Comparison of ENCODE assay signal across 21 cellular contexts in the genomic region with DNA sequence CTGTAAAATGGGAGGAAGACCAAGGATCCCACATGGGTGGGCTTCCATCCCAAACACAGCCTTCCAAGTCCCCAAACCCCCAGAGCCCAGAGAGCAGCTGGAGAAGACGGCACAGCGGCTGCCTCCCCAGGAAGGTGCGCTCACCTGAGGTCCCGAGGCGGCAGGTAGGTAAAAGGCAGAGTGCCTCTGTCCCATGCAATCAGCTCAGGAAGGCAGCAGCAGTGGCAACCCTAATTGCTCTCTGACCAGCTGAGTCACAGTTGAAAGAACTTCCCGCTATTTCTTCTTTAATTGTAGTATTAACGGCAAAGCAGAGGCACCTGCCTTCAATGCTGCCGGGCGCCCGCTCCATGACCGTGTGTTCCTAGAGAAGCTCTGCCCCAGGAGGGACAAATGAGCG.
DNase-seq lines count a peak whose midpoint lies in the region; ATAC-seq and TF ChIP-seq lines count a peak whose summit lies in the region.
"Had no signal": no experiment of that assay in that cellular context is flagged by ENCODE, and none has a peak within 500 bp of the region (broad histone marks: within the 10 kb centered on the region; RNA-seq: fewer than 3 reads in every experiment).

No MANE protein-coding gene starts in this region.

- H3K4me2 ChIP-seq in trophoblast cell (ENCODE audit: low read length): no peak overlapping the region
- H3K4me2 ChIP-seq: GM23338 had no signal

- DNase-seq in activated effector memory CD4-positive, alpha-beta T cell treated with anti-CD3 and anti-CD28 coated beads, Interleukin-2, amount 50 U/mL, for 16 hours: peak; percentile 43
- DNase-seq in activated effector memory CD4-positive, alpha-beta T cell treated with Interleukin-2 at 50 U/mL for 16 hours: no peak
- DNase-seq in endodermal cell: peak; percentile 39
- DNase-seq in trophoblast cell: peak; percentile 68 to 78
- no peak for DNase-seq in dedifferentiated amniotic fluid mesenchymal stem cell (ENCODE audit: extremely low spot score)
- no peak for DNase-seq in gastrocnemius medialis
- DNase-seq: 8988T; Calu3; CD8-positive, alpha-beta T cell; DMS 273 treated with DMSO at 0.1 percent for 48 hours; DMS53; DND-41; EL; H7; HFFc6; IMR-90 had no signal

- H3K27ac ChIP-seq in endodermal cell (ENCODE audit: low read depth, low read length) (no peak overlapping the region), trophoblast cell (ENCODE audit: low read depth, low read length) (no peak overlapping the region), gastrocnemius medialis (no peak overlapping the region)
- H3K27ac ChIP-seq: BLaER1 had no signal

- H3K27me3 ChIP-seq in endodermal cell (ENCODE audit: control insufficient read depth, insufficient read depth, low read length, poor library complexity, severe bottlenecking) (no peaks in the 10 kb centered on the region), trophoblast cell (ENCODE audit: insufficient read depth, low read length) (no peaks in the 10 kb centered on the region), gastrocnemius medialis (no peaks in the 10 kb centered on the region)
- H3K27me3 ChIP-seq: BLaER1 had no signal

- H3K9me3 ChIP-seq in endodermal cell (ENCODE audit: control insufficient read depth, low read length): no peaks in the 10 kb centered on the region
- H3K9me3 ChIP-seq in trophoblast cell (ENCODE audit: insufficient read depth, low read depth, low read length): no peaks in the 10 kb centered on the region
- no peaks in the 10 kb centered on the region for H3K9me3 ChIP-seq in gastrocnemius medialis
- H3K9me3 ChIP-seq: BLaER1 had no signal

- H2BK12ac ChIP-seq in trophoblast cell (ENCODE audit: low read length): no peak overlapping the region

- H3K4me3 Mint-ChIP-seq in endodermal cell: no peak overlapping the region
- H3K4me3 Mint-ChIP-seq: CD8-positive, alpha-beta T cell; GM23338; HFFc6 had no signal

- no peak overlapping the region for H3K23ac ChIP-seq in trophoblast cell (ENCODE audit: low read length)

- ATAC-seq in HG03342 (IDR thresholded peaks at IDR 0.05; ENCODE audit: unreplicated experiment): no peak
- no peak for ATAC-seq in gastrocnemius medialis
- ATAC-seq: CD8-positive, alpha-beta T cell; GM12878; HCT116 had no signal

- H3K79me2 ChIP-seq in trophoblast cell (ENCODE audit: control insufficient read depth, insufficient read depth, low read length, poor library complexity): no peaks in the 10 kb centered on the region

- H3K4ac ChIP-seq in trophoblast cell (ENCODE audit: low read depth, low read length): no peak overlapping the region

- H3K27ac Mint-ChIP-seq in endodermal cell: no peak overlapping the region
- H3K27ac Mint-ChIP-seq: CD8-positive, alpha-beta T cell; GM23338; HFFc6 had no signal

- H2BK120ac ChIP-seq in trophoblast cell (ENCODE audit: insufficient read depth, low read length, poor library complexity): no peak overlapping the region

- H2BK5ac ChIP-seq in trophoblast cell (ENCODE audit: low read depth, low read length, poor library complexity): no peak overlapping the region

- H3K36me3 Mint-ChIP-seq in endodermal cell (ENCODE audit: low read depth): no peaks in the 10 kb centered on the region
- H3K36me3 Mint-ChIP-seq: CD8-positive, alpha-beta T cell had no signal

- H2AK5ac ChIP-seq in trophoblast cell (ENCODE audit: low read length): no peak overlapping the region

- H3K4me1 ChIP-seq in endodermal cell (ENCODE audit: control insufficient read depth, insufficient read depth, low read length) (no peaks in the 10 kb centered on the region), trophoblast cell (ENCODE audit: control insufficient read depth in 1 of 2, insufficient read depth in 2 of 2, low read length in 2 of 2) (peaks cover 14 to 16% of the 10 kb centered on the region in 2 experiments), gastrocnemius medialis (no peaks in the 10 kb centered on the region)

- no peak overlapping the region for H3K14ac ChIP-seq in trophoblast cell (ENCODE audit: low read length)

- H3K9me3 Mint-ChIP-seq in endodermal cell: no peaks in the 10 kb centered on the region
- H3K9me3 Mint-ChIP-seq: CD8-positive, alpha-beta T cell; GM23338; HFFc6 had no signal

- TF ChIP-seq POLR2A in gastrocnemius medialis (IDR thresholded peaks at IDR 0.05): no peak

- H3K79me1 ChIP-seq in trophoblast cell (ENCODE audit: low read length): no peaks in the 10 kb centered on the region

- no peak overlapping the region for H3K9ac ChIP-seq in endodermal cell (ENCODE audit: extremely low read depth, low read length, poor library complexity, severe bottlenecking)
- no peak overlapping the region for H3K9ac ChIP-seq in trophoblast cell (ENCODE audit: low read length)
- H3K9ac ChIP-seq: BLaER1 had no signal

- in situ Hi-C loops in gastrocnemius medialis (cut with MboI; ENCODE audit: low sequenced_read_pairs in 4 of 4): no loop called here

- intact Hi-C loops in gastrocnemius medialis (cut with DNase I; ENCODE audit: low total_unique reads): no loop called here

- no peaks in the 10 kb centered on the region for H3K27me3 Mint-ChIP-seq in endodermal cell (ENCODE audit: insufficient read depth)

- H4K12ac ChIP-seq in trophoblast cell (ENCODE audit: low read depth, low read length): no peak overlapping the region

- no peak overlapping the region for H3K4me3 ChIP-seq in endodermal cell (ENCODE audit: low read length)
- H3K4me3 ChIP-seq in trophoblast cell (ENCODE audit: low read depth, low read length): no peak overlapping the region
- H3K4me3 ChIP-seq in gastrocnemius medialis: no peak overlapping the region
- H3K4me3 ChIP-seq: BLaER1, GM12878, GM23338 had no signal

- WGBS in endodermal cell (ENCODE audit: insufficient coverage in 1 of 2, insufficient read length in 1 of 2), 2 experiments: 91 to 100% methylated on average over 8 to 12 of the region's 12 CpGs
- no CpG with 5 or more reads among the region's 12 CpGs for WGBS in trophoblast cell (ENCODE audit: extremely low coverage, insufficient coverage, insufficient read length)

- no peak overlapping the region for H4K91ac ChIP-seq in trophoblast cell (ENCODE audit: low read depth, low read length)

- TF ChIP-seq CTCF in endodermal cell (conservative IDR thresholded peaks at IDR 0.05): no peak
- TF ChIP-seq CTCF in gastrocnemius medialis (IDR thresholded peaks at IDR 0.05 in 4 of 5, conservative IDR thresholded peaks at IDR 0.05 in 1 of 5): no peak

- H2AFZ ChIP-seq in trophoblast cell (ENCODE audit: insufficient read depth, low read length, poor library complexity): no peak overlapping the region
- H2AFZ ChIP-seq: GM23338 had no signal

- no peaks in the 10 kb centered on the region for H3K36me3 ChIP-seq in endodermal cell (ENCODE audit: control insufficient read depth, insufficient read depth, low read length)
- no peaks in the 10 kb centered on the region for H3K36me3 ChIP-seq in trophoblast cell (ENCODE audit: control insufficient read depth in 1 of 2, insufficient read depth in 2 of 2, low read length in 2 of 2)
- H3K36me3 ChIP-seq in gastrocnemius medialis: no peaks in the 10 kb centered on the region
- H3K36me3 ChIP-seq: BLaER1 had no signal

- H3K4me1 Mint-ChIP-seq in endodermal cell: no peaks in the 10 kb centered on the region

- no peak overlapping the region for H4K8ac ChIP-seq in trophoblast cell (ENCODE audit: low read depth, low read length)

- H3K18ac ChIP-seq in trophoblast cell (ENCODE audit: low read length): no peak overlapping the region

Comparison
In these comparisons a context has a peak if more than half of its experiments do, and no peak if none do; other contexts are left out.
1. DNase-seq: peak in activated effector memory CD4-positive, alpha-beta T cell treated with anti-CD3 and anti-CD28 coated beads, Interleukin-2, amount 50 U/mL, for 16 hours (single experiment), endodermal cell (single experiment) and trophoblast cell (2 of 2); none in activated effector memory CD4-positive, alpha-beta T cell treated with Interleukin-2 at 50 U/mL for 16 hours (single experiment), dedifferentiated amniotic fluid mesenchymal stem cell (single experiment) and gastrocnemius medialis (0 of 2).